ENCODE assay signal across 1 cellular context in the genomic region with DNA sequence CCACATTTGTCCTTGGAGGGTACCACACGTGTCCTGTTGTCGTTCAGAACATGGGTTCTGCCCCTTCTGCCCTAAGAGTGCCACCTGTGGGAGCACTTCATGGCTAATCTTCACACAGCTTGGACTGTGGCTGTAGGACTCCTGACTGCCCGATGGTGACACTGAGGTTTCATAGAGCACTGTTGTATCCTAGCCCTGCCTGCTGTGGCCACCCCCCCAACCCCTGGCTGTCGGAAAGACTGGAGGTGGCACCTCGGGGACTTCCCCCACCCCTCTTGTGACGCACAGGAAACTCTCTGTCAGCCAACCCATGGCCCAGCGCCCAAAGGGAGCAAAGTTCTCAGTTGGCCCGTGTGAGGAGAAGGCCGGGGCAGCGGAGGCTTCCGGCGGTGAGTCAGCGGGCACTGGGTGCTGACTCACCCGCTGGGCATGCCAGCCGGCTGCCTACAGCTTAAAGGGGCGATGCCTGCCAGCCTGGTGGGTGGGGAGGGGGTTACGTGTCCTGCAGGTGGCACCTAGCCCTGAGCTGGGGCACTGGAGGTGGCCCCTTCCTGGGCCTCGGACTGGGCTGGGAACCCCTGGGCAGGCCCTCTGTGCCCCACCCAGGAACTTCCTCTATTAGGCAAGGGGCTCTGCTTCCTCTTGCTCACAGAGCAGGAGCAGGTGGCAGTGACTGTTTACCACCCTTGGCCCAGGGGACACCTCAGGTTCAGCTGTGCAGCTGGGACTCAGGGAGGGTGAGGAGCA.
TF ChIP-seq lines count a peak whose summit lies in the region.

No MANE protein-coding gene starts in this region.

TF ChIP-seq in GM12878, 131 proteins besides CTCF, POLR2A, EP300 and RAD21 (continued from another document and continues in another):
- TF ChIP-seq, protein P1, sequence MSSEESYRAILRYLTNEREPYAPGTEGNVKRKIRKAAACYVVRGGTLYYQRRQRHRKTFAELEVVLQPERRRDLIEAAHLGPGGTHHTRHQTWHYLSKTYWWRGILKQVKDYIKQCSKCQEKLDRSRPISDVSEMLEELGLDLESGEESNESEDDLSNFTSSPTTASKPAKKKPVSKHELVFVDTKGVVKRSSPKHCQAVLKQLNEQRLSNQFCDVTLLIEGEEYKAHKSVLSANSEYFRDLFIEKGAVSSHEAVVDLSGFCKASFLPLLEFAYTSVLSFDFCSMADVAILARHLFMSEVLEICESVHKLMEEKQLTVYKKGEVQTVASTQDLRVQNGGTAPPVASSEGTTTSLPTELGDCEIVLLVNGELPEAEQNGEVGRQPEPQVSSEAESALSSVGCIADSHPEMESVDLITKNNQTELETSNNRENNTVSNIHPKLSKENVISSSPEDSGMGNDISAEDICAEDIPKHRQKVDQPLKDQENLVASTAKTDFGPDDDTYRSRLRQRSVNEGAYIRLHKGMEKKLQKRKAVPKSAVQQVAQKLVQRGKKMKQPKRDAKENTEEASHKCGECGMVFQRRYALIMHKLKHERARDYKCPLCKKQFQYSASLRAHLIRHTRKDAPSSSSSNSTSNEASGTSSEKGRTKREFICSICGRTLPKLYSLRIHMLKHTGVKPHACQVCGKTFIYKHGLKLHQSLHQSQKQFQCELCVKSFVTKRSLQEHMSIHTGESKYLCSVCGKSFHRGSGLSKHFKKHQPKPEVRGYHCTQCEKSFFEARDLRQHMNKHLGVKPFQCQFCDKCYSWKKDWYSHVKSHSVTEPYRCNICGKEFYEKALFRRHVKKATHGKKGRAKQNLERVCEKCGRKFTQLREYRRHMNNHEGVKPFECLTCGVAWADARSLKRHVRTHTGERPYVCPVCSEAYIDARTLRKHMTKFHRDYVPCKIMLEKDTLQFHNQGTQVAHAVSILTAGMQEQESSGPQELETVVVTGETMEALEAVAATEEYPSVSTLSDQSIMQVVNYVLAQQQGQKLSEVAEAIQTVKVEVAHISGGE (CRISPR knock-in tag; IDR thresholded peaks at IDR 0.05) = no peak
- TF ChIP-seq, protein P2, sequence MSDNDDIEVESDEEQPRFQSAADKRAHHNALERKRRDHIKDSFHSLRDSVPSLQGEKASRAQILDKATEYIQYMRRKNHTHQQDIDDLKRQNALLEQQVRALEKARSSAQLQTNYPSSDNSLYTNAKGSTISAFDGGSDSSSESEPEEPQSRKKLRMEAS (IDR thresholded peaks at IDR 0.05; ENCODE audit: low read depth, low read length) = peak; percentile 22; the same call in 1 of the 2 replicates
- TF ChIP-seq PML (IDR thresholded peaks at IDR 0.05; ENCODE audit: low read length) (no peak), RBBP5 (conservative IDR thresholded peaks at IDR 0.05) (no peak), SIN3A (IDR thresholded peaks at IDR 0.05; ENCODE audit: low read depth, low read length) (peak; percentile 51; the same call in 1 of the 2 replicates), HDAC6 (IDR thresholded peaks at IDR 0.05; ENCODE audit: unreplicated experiment) (no peak), JUNB (IDR thresholded peaks at IDR 0.05) (peak; percentile 61), ATF7 (IDR thresholded peaks at IDR 0.05; ENCODE audit: low read depth) (peak; percentile 75), BHLHE40 (IDR thresholded peaks at IDR 0.05; ENCODE audit: borderline replicate concordance in 1 of 2, low read depth in 2 of 2, low read length in 1 of 2) (peak; percentile 60 to 88; a peak in 2 of 4 replicates), POU2F2 (IDR thresholded peaks at IDR 0.05; ENCODE audit: borderline replicate concordance, low read depth, low read length) (peak; percentile 6; the same call in 1 of the 3 replicates), ZSCAN29 (IDR thresholded peaks at IDR 0.05) (no peak), TBL1XR1 (IDR thresholded peaks at IDR 0.05; ENCODE audit: low read depth, low read length) (peak; percentile 38; the same call in 1 of the 2 replicates), ZZZ3 (IDR thresholded peaks at IDR 0.05; ENCODE audit: control insufficient read depth, insufficient read length, low read depth) (no peak), IKZF1 (conservative IDR thresholded peaks at IDR 0.05) (peak; percentile 83), MTA2 (IDR thresholded peaks at IDR 0.05; ENCODE audit: low read depth) (peak; percentile 52; the same call in 1 of the 2 replicates), KAT2A (conservative IDR thresholded peaks at IDR 0.05; ENCODE audit: control insufficient read depth, low read depth, low read length) (no peak), SIX5 (IDR thresholded peaks at IDR 0.05; ENCODE audit: low read depth, low read length, severe bottlenecking) (no peak), ZNF384 (IDR thresholded peaks at IDR 0.05; ENCODE audit: borderline replicate concordance, low read depth, low read length) (no peak), KDM1A (IDR thresholded peaks at IDR 0.05; ENCODE audit: borderline replicate concordance) (no peak), SMAD1 (IDR thresholded peaks at IDR 0.05; ENCODE audit: low read depth, partially characterized antibody) (no peak), NBN (IDR thresholded peaks at IDR 0.05) (peak; percentile 78; the same call in 1 of the 2 replicates), CREM (IDR thresholded peaks at IDR 0.05; ENCODE audit: low read depth) (peak; percentile 86), HDGF (IDR thresholded peaks at IDR 0.05) (no peak; the same call in 1 of the 2 replicates), SMAD5 (IDR thresholded peaks at IDR 0.05; ENCODE audit: low read depth) (no peak), EGR1 (IDR thresholded peaks at IDR 0.05; ENCODE audit: borderline replicate concordance in 1 of 2, low read depth in 2 of 2, low read length in 2 of 2) (0 out of 3 replicates have a peak, but pooled peaks of 1 of the 2 experiments have one; percentile 8), MTA3 (IDR thresholded peaks at IDR 0.05; ENCODE audit: borderline replicate concordance, low read length) (no peak; the same call in 1 of the 2 replicates), IRF4 (IDR thresholded peaks at IDR 0.05; ENCODE audit: low read depth, low read length) (no peak), NR2C2 (IDR thresholded peaks at IDR 0.05; ENCODE audit: borderline replicate concordance, control insufficient read depth, insufficient read length, low read depth) (no peak)
- TF ChIP-seq, protein P3, sequence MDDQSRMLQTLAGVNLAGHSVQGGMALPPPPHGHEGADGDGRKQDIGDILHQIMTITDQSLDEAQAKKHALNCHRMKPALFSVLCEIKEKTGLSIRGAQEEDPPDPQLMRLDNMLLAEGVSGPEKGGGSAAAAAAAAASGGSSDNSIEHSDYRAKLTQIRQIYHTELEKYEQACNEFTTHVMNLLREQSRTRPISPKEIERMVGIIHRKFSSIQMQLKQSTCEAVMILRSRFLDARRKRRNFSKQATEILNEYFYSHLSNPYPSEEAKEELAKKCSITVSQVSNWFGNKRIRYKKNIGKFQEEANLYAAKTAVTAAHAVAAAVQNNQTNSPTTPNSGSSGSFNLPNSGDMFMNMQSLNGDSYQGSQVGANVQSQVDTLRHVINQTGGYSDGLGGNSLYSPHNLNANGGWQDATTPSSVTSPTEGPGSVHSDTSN (IDR thresholded peaks at IDR 0.05; ENCODE audit: insufficient replicate concordance, low read depth, low read length) = no peak
- TF ChIP-seq, protein P4, sequence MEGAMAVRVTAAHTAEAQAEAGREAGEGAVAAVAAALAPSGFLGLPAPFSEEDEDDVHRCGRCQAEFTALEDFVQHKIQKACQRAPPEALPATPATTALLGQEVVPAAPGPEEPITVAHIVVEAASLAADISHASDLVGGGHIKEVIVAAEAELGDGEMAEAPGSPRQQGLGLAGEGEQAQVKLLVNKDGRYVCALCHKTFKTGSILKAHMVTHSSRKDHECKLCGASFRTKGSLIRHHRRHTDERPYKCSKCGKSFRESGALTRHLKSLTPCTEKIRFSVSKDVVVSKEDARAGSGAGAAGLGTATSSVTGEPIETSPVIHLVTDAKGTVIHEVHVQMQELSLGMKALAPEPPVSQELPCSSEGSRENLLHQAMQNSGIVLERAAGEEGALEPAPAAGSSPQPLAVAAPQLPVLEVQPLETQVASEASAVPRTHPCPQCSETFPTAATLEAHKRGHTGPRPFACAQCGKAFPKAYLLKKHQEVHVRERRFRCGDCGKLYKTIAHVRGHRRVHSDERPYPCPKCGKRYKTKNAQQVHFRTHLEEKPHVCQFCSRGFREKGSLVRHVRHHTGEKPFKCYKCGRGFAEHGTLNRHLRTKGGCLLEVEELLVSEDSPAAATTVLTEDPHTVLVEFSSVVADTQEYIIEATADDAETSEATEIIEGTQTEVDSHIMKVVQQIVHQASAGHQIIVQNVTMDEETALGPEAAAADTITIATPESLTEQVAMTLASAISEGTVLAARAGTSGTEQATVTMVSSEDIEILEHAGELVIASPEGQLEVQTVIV (IDR thresholded peaks at IDR 0.05; ENCODE audit: borderline replicate concordance, partially characterized antibody) = no peak
- TF ChIP-seq, protein P5, sequence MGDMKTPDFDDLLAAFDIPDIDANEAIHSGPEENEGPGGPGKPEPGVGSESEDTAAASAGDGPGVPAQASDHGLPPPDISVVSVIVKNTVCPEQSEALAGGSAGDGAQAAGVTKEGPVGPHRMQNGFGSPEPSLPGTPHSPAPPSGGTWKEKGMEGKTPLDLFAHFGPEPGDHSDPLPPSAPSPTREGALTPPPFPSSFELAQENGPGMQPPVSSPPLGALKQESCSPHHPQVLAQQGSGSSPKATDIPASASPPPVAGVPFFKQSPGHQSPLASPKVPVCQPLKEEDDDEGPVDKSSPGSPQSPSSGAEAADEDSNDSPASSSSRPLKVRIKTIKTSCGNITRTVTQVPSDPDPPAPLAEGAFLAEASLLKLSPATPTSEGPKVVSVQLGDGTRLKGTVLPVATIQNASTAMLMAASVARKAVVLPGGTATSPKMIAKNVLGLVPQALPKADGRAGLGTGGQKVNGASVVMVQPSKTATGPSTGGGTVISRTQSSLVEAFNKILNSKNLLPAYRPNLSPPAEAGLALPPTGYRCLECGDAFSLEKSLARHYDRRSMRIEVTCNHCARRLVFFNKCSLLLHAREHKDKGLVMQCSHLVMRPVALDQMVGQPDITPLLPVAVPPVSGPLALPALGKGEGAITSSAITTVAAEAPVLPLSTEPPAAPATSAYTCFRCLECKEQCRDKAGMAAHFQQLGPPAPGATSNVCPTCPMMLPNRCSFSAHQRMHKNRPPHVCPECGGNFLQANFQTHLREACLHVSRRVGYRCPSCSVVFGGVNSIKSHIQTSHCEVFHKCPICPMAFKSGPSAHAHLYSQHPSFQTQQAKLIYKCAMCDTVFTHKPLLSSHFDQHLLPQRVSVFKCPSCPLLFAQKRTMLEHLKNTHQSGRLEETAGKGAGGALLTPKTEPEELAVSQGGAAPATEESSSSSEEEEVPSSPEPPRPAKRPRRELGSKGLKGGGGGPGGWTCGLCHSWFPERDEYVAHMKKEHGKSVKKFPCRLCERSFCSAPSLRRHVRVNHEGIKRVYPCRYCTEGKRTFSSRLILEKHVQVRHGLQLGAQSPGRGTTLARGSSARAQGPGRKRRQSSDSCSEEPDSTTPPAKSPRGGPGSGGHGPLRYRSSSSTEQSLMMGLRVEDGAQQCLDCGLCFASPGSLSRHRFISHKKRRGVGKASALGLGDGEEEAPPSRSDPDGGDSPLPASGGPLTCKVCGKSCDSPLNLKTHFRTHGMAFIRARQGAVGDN (IDR thresholded peaks at IDR 0.05) = peak; percentile 70
- TF ChIP-seq, protein P6, sequence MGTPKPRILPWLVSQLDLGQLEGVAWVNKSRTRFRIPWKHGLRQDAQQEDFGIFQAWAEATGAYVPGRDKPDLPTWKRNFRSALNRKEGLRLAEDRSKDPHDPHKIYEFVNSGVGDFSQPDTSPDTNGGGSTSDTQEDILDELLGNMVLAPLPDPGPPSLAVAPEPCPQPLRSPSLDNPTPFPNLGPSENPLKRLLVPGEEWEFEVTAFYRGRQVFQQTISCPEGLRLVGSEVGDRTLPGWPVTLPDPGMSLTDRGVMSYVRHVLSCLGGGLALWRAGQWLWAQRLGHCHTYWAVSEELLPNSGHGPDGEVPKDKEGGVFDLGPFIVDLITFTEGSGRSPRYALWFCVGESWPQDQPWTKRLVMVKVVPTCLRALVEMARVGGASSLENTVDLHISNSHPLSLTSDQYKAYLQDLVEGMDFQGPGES (IDR thresholded peaks at IDR 0.05) = no peak
- TF ChIP-seq, protein P7, sequence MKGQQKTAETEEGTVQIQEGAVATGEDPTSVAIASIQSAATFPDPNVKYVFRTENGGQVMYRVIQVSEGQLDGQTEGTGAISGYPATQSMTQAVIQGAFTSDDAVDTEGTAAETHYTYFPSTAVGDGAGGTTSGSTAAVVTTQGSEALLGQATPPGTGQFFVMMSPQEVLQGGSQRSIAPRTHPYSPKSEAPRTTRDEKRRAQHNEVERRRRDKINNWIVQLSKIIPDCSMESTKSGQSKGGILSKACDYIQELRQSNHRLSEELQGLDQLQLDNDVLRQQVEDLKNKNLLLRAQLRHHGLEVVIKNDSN (IDR thresholded peaks at IDR 0.05; ENCODE audit: borderline replicate concordance, extremely low read length, insufficient read depth, low read depth, low read length) = no peak
- TF ChIP-seq, protein P8, sequence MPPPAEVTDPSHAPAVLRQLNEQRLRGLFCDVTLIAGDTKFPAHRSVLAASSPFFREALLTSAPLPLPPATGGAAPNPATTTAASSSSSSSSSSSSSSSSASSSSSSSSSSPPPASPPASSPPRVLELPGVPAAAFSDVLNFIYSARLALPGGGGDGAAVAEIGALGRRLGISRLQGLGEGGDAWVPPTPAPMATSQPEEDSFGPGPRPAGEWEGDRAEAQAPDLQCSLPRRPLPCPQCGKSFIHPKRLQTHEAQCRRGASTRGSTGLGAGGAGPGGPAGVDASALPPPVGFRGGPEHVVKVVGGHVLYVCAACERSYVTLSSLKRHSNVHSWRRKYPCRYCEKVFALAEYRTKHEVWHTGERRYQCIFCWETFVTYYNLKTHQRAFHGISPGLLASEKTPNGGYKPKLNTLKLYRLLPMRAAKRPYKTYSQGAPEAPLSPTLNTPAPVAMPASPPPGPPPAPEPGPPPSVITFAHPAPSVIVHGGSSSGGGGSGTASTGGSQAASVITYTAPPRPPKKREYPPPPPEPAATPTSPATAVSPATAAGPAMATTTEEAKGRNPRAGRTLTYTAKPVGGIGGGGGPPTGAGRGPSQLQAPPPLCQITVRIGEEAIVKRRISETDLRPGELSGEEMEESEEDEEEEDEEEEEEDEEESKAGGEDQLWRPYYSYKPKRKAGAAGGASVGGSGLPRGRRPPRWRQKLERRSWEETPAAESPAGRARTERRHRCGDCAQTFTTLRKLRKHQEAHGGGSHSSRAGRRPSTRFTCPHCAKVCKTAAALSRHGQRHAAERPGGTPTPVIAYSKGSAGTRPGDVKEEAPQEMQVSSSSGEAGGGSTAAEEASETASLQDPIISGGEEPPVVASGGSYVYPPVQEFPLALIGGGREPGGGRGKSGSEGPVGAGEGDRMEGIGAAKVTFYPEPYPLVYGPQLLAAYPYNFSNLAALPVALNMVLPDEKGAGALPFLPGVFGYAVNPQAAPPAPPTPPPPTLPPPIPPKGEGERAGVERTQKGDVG (CRISPR knock-in tag; IDR thresholded peaks at IDR 0.05) = no peak
- TF ChIP-seq, protein P9, sequence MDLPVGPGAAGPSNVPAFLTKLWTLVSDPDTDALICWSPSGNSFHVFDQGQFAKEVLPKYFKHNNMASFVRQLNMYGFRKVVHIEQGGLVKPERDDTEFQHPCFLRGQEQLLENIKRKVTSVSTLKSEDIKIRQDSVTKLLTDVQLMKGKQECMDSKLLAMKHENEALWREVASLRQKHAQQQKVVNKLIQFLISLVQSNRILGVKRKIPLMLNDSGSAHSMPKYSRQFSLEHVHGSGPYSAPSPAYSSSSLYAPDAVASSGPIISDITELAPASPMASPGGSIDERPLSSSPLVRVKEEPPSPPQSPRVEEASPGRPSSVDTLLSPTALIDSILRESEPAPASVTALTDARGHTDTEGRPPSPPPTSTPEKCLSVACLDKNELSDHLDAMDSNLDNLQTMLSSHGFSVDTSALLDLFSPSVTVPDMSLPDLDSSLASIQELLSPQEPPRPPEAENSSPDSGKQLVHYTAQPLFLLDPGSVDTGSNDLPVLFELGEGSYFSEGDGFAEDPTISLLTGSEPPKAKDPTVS (IDR thresholded peaks at IDR 0.05; ENCODE audit: low read depth, low read length) = 0 out of 2 replicates have a peak, but pooled peaks have one; percentile 14
